Comparison of ENCODE assay signal across 9 cellular contexts in genomic region chrX:64206556-64207162, GRCh38. TPM values are rescaled to one million over a fixed set of nuclear protein-coding genes. Genes with fewer than 3 reads are reported as not detected.
DNase-seq lines count a peak whose midpoint lies in the region; ATAC-seq, FAIRE-seq and TF ChIP-seq lines count a peak whose summit lies in the region.
"Had no signal": no experiment of that assay in that cellular context is flagged by ENCODE, and none has a peak within 500 bp of the region (broad histone marks: within the 10 kb centered on the region; RNA-seq: fewer than 3 reads in every experiment).

No MANE protein-coding gene starts in this region.

- peaks cover 29% of the 10 kb centered on the region for H4K20me1 ChIP-seq in BLaER1
- H4K20me1 ChIP-seq in H1 (replicated peaks in 1 of 2; ENCODE audit: control insufficient read depth in 1 of 2, insufficient read depth in 2 of 2, low read length in 2 of 2) = peaks cover 3 to 8% of the 10 kb centered on the region in 2 experiments

- H3K4me3 Mint-ChIP-seq in nephron progenitor cell = peak overlapping the region; percentile 80

- H2AFZ ChIP-seq in H1 (ENCODE audit: low read length) = peak overlapping the region; percentile 70; the same call in 1 of the 2 replicates

- no peak overlapping the region for H4K8ac ChIP-seq in H1 (ENCODE audit: extremely low read depth, insufficient read depth, low read length)

- H3K27me3 ChIP-seq in BLaER1 = peaks cover 21% of the 10 kb centered on the region; the same call in 1 of the 2 replicates
- H3K27me3 ChIP-seq in H1 (replicated peaks in 1 of 4; ENCODE audit: control insufficient read depth in 3 of 4, extremely low read depth in 1 of 4, insufficient read depth in 3 of 4, low read length in 3 of 4) = peaks cover 0 to 9% (median 7%) of the 10 kb centered on the region in 4 experiments; a peak in 3 of 7 replicates

- peak overlapping the region; percentile 79 for H3K27ac ChIP-seq in BLaER1
- no peak overlapping the region for H3K27ac ChIP-seq in H1 (ENCODE audit: low read depth, low read length)

- no peaks in the 10 kb centered on the region for H3K36me3 ChIP-seq in BLaER1
- H3K36me3 ChIP-seq in H1 (ENCODE audit: control insufficient read depth in 2 of 4, insufficient read depth in 4 of 4, low read length in 3 of 4) = no peaks in the 10 kb centered on the region

- H3K9me3 ChIP-seq in BLaER1 (peaks cover 13% of the 10 kb centered on the region; the same call in 1 of the 2 replicates), H1 (ENCODE audit: insufficient read depth in 2 of 2, low read depth in 1 of 2, low read length in 1 of 2) (no peaks in the 10 kb centered on the region)

- no peak for TF ChIP-seq EP300 in H1 (IDR thresholded peaks at IDR 0.05; ENCODE audit: borderline replicate concordance in 1 of 2, low read depth in 2 of 2, low read length in 2 of 2)

- no peaks in the 10 kb centered on the region for H3K79me1 ChIP-seq in H1 (ENCODE audit: low read depth, low read length)

- H3K14ac ChIP-seq in H1 (ENCODE audit: insufficient read length) = no peak overlapping the region

- FAIRE-seq in H1 (lab: Jason Lieb, UNC) = no peak

- H3K36me3 Mint-ChIP-seq in nephron progenitor cell (ENCODE audit: low read depth) = no peaks in the 10 kb centered on the region

- TF ChIP-seq RAD21 in H1 (IDR thresholded peaks at IDR 0.05 in 1 of 2, conservative IDR thresholded peaks at IDR 0.05 in 1 of 2; ENCODE audit: low read depth in 2 of 2, low read length in 2 of 2) = no peak

- H3K18ac ChIP-seq in H1 (ENCODE audit: extremely low read depth, low read length) = no peak overlapping the region

- no peak overlapping the region for H2AK5ac ChIP-seq in H1 (ENCODE audit: low read depth, low read length)

- 80% methylated on average over 1 of the region's 5 CpGs; no CpG with 5 or more reads in 1 of the 2 experiments for WGBS in H1 (ENCODE audit: extremely low coverage in 1 of 2, insufficient coverage in 1 of 2, insufficient read length in 1 of 2, insufficient replicate concordance in 2 of 2, low coverage in 1 of 2, low lambda C conversion rate in 2 of 2, missing lambda C conversion rate in 1 of 2), 2 experiments

- peaks cover 37% of the 10 kb centered on the region for H3K9me3 Mint-ChIP-seq in nephron progenitor cell

- peak overlapping the region; percentile 95 for H3K27ac Mint-ChIP-seq in nephron progenitor cell

- peak overlapping the region; percentile 72 for H3K4me3 ChIP-seq in BLaER1
- peak overlapping the region; percentile 66 for H3K4me3 ChIP-seq in NB4 (ENCODE audit: low read depth, low read length)
- H3K4me3 ChIP-seq in H1 (ENCODE audit: extremely low read depth in 1 of 4, insufficient read depth in 2 of 4, low read depth in 3 of 4, low read length in 4 of 4) = peak overlapping the region; percentile 47 to 75 (median 54); a peak in 5 of 8 replicates

- H3K4me1 ChIP-seq in BLaER1 = peaks cover 30% of the 10 kb centered on the region
- peaks cover 0 to 5% (median 0%) of the 10 kb centered on the region in 4 experiments; a peak in 3 of 7 replicates for H3K4me1 ChIP-seq in H1 (replicated peaks in 1 of 4; ENCODE audit: control insufficient read depth in 3 of 4, insufficient read depth in 4 of 4, low read length in 3 of 4)

- no peak for ATAC-seq in GM21360 (IDR thresholded peaks at IDR 0.05; ENCODE audit: unreplicated experiment)

- H2BK5ac ChIP-seq in H1 (ENCODE audit: low read depth, low read length) = no peak overlapping the region

- H3K23ac ChIP-seq in H1 (ENCODE audit: insufficient read length) = no peak overlapping the region

- no peak for TF ChIP-seq POLR2A in NB4 (IDR thresholded peaks at IDR 0.05; ENCODE audit: extremely low read depth, insufficient read length)
- no peak for TF ChIP-seq POLR2A in H1 (IDR thresholded peaks at IDR 0.05; ENCODE audit: control extremely low read depth in 1 of 2, low read depth in 2 of 2, low read length in 2 of 2)

- DNase-seq in NB4 (ENCODE audit: low read depth) (peak; percentile 3), H1 (ENCODE audit: low read depth in 1 of 2, low spot score in 2 of 2) (no peak), nephron progenitor cell (no peak), SKM-1 treated with dmso at 0.1 percent for 144 hours (lab: John Stamatoyannopoulos, UW; ENCODE audit: unreplicated experiment) (no peak), mucosa of gallbladder (ENCODE audit: low spot score) (no peak), NCI-H2081 (lab: John Stamatoyannopoulos, UW) (no peak)

- CTCF ChIA-PET in H1 (lab: Charles Lee; ENCODE audit: partially characterized antibody) = interaction anchor here (0.9 to 2.4 kb wide), 3 partner anchors 55 to 274 kb away, joined by 3 to 5 read pairs (median 3); no protein-coding TSS in a partner anchor

- H4K5ac ChIP-seq in H1 (ENCODE audit: insufficient read length, low read depth, low read length) = no peak overlapping the region

- POLR2A ChIA-PET in H1 (lab: Charles Lee; ENCODE audit: partially characterized antibody) = no interaction called here

- peaks cover 27% of the 10 kb centered on the region for H3K4me1 Mint-ChIP-seq in nephron progenitor cell

- peak overlapping the region; percentile 79 for H3K9ac ChIP-seq in BLaER1
- no peak overlapping the region for H3K9ac ChIP-seq in H1 (replicated peaks in 1 of 4; ENCODE audit: extremely low read depth in 1 of 4, low read depth in 3 of 4, low read length in 3 of 4)

- H2BK120ac ChIP-seq in H1 (replicated peaks; ENCODE audit: low read depth, low read length) = no peak overlapping the region

- TF ChIP-seq CTCF in NB4 (IDR thresholded peaks at IDR 0.05; ENCODE audit: low read depth, low read length) (no peak), H1 (IDR thresholded peaks at IDR 0.05; ENCODE audit: control extremely low read depth in 1 of 3, insufficient read depth in 1 of 3, low read depth in 1 of 3, low read length in 3 of 3) (no peak), nephron progenitor cell (IDR thresholded peaks at IDR 0.05) (no peak)

- H3K56ac ChIP-seq in H1 (replicated peaks; ENCODE audit: insufficient read length, low read depth, low read length) = no peak overlapping the region

- no peak overlapping the region for H4K91ac ChIP-seq in H1 (replicated peaks; ENCODE audit: insufficient read length, low read length)

- no peak overlapping the region for H2BK20ac ChIP-seq in H1 (ENCODE audit: low read length)

- no peaks in the 10 kb centered on the region for H3K79me2 ChIP-seq in H1 (ENCODE audit: control insufficient read depth in 1 of 2, insufficient read depth in 2 of 2, low read length in 2 of 2)

- H3K23me2 ChIP-seq in H1 (ENCODE audit: low read depth, low read length) = peaks cover 3% of the 10 kb centered on the region; the same call in 1 of the 2 replicates

- no peak overlapping the region for H3K4ac ChIP-seq in H1 (replicated peaks; ENCODE audit: insufficient read length, low read depth, low read length)

- H3K27me3 Mint-ChIP-seq in nephron progenitor cell (ENCODE audit: low read depth, poor library complexity) = peaks cover 5% of the 10 kb centered on the region

- H2BK15ac ChIP-seq in H1 (ENCODE audit: low read length) = no peak overlapping the region

- H2BK12ac ChIP-seq in H1 (ENCODE audit: low read depth, low read length) = no peak overlapping the region

- H3K4me2 ChIP-seq in BLaER1 = peak overlapping the region; percentile 75
- peak overlapping the region; percentile 68 to 87 for H3K4me2 ChIP-seq in H1 (ENCODE audit: insufficient read depth in 1 of 2, low read depth in 2 of 2, low read length in 2 of 2)

TF ChIP-seq in H1, 55 proteins besides CTCF, POLR2A, EP300 and RAD21:
- TF ChIP-seq TCF12 (IDR thresholded peaks at IDR 0.05; ENCODE audit: low read depth, low read length) = no peak
- TF ChIP-seq RNF2 (IDR thresholded peaks at IDR 0.05; ENCODE audit: borderline replicate concordance, low read depth, low read length, missing control alignments, poor library complexity, severe bottlenecking) = no peak
- TF ChIP-seq SUZ12 (IDR thresholded peaks at IDR 0.05; ENCODE audit: low read length) = no peak
- no peak for TF ChIP-seq CREB1 (IDR thresholded peaks at IDR 0.05)
- TF ChIP-seq MAFK (IDR thresholded peaks at IDR 0.05; ENCODE audit: low read depth, low read length) = no peak
- no peak for TF ChIP-seq CBX5 (IDR thresholded peaks at IDR 0.05; ENCODE audit: low read depth, low read length)
- TF ChIP-seq KDM1A (IDR thresholded peaks at IDR 0.05; ENCODE audit: borderline replicate concordance, low read length) = no peak

RNA-seq across cellular contexts. Expression of gene AMER1, which starts 1.2 kb away (rescaled TPM):
- 9.4 and 10.2 TPM in 2 replicates for total RNA-seq in H1 (2021; fragmentation: NEBNext Ultra II Directional; extraction: Animal tissue kit (Norgen Biotek cat#: 25700))
- polyA plus RNA-seq in H1 (2011; rRNA removed) = 3.2 and 3.3 TPM in 2 replicates
- 3.4 TPM for polyA plus RNA-seq in H1 (2011; cell fraction: cytosol; rRNA removed)
- 4.8 TPM for polyA plus RNA-seq in H1 (2011; cell fraction: nucleus; rRNA removed)
- polyA plus RNA-seq in H1 (2012, experiment 1 of 2) = 6.2 to 7.4 TPM (median 7.2 TPM) in 4 replicates
- polyA plus RNA-seq in H1 (2012, experiment 2 of 2) = 2.3 TPM
- 4.3 TPM for polyA plus RNA-seq in H1 (2013, experiment 1 of 2)
- 4.7 TPM for polyA plus RNA-seq in H1 (2013, experiment 2 of 2)
- 10.7 and 13.0 TPM in 2 replicates for polyA minus RNA-seq in H1 (2011; rRNA and poly(A)+ RNA removed)
- 5.4 TPM for polyA minus RNA-seq in H1 (2011; cell fraction: cytosol; rRNA and poly(A)+ RNA removed)
- 8.0 TPM for polyA minus RNA-seq in H1 (2011; cell fraction: nucleus; rRNA and poly(A)+ RNA removed)
- 6.0 TPM for total RNA-seq in mucosa of gallbladder

RNA-seq across cellular contexts. Expression of gene ASB12, which starts 23.7 kb away (rescaled TPM):
- total RNA-seq in H1 (2021; fragmentation: NEBNext Ultra II Directional; extraction: Animal tissue kit (Norgen Biotek cat#: 25700)) = 1.2 and 1.3 TPM in 2 replicates
- 1.7 and 2.1 TPM in 2 replicates for polyA plus RNA-seq in H1 (2011; rRNA removed)
- polyA plus RNA-seq in H1 (2011; cell fraction: cytosol; rRNA removed) = 1.4 TPM
- 2.9 TPM for polyA plus RNA-seq in H1 (2011; cell fraction: nucleus; rRNA removed)
- polyA plus RNA-seq in H1 (2012, experiment 1 of 2) = 0.59 to 1.1 TPM (median 0.93 TPM) in 4 replicates
- polyA plus RNA-seq in H1 (2012, experiment 2 of 2) = 0.68 TPM
- polyA plus RNA-seq in H1 (2013, experiment 1 of 2) = 1.2 TPM
- 1.2 TPM for polyA plus RNA-seq in H1 (2013, experiment 2 of 2)
- 0.95 and 1.3 TPM in 2 replicates for polyA minus RNA-seq in H1 (2011; rRNA and poly(A)+ RNA removed)
- 1.2 TPM for polyA minus RNA-seq in H1 (2011; cell fraction: cytosol; rRNA and poly(A)+ RNA removed)
- polyA minus RNA-seq in H1 (2011; cell fraction: nucleus; rRNA and poly(A)+ RNA removed) = 1.00 TPM
- total RNA-seq in mucosa of gallbladder = 0.14 TPM
- total RNA-seq: lung microvascular endothelial cell had no signal
